15 cellular contexts compared by ENCODE assay signal in the genomic region with DNA sequence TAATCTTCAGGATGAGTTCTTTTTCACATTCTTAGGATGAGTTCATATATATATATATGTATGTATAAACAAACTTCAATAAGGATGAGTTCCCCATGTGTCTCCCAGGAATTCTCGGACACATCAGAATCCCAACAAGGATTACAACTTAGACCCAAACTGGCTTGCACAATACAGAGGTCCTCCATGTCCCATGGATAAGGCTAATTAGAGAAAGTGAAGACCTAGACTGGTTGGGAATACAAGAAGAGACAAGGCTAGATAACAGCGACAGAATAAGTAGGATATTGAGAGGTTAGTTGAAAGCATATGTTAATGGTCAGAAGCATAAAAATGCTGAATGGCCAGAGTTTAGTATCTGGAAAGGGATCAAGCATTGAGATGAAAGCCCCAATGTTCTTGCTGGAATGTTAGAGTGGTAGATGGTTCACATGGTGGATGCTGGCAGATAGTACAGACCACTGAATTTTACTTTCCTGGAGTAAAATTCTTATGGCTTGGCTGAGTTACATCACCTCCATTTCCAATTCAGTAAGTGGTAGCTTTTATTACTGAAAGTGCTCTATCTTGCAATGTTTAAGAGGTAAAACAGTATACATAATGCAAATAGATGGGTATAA.
DNase-seq lines count a peak whose midpoint lies in the region; ATAC-seq and TF ChIP-seq lines count a peak whose summit lies in the region.
"Had no signal": no experiment of that assay in that cellular context is flagged by ENCODE, and none has a peak within 500 bp of the region (broad histone marks: within the 10 kb centered on the region; RNA-seq: fewer than 3 reads in every experiment).

No MANE protein-coding gene starts in this region.

- no peaks in the 10 kb centered on the region for H3K4me1 Mint-ChIP-seq in activated CD8-positive, alpha-beta memory T cell treated with anti-CD3 and anti-CD28 coated beads, Interleukin-2, amount 10 ng/mL, durations not matched to agents 7 days and 5 days
- H3K4me1 Mint-ChIP-seq: B cell had no signal

- H3K4me1 ChIP-seq in DND-41 (ENCODE audit: insufficient read depth, low read length): no peaks in the 10 kb centered on the region
- no peaks in the 10 kb centered on the region for H3K4me1 ChIP-seq in PC-9 (replicated peaks; ENCODE audit: insufficient read depth)

- H3K79me2 ChIP-seq in DND-41 (ENCODE audit: insufficient read depth, low read length) (no peaks in the 10 kb centered on the region), PC-9 (ENCODE audit: low read depth) (no peaks in the 10 kb centered on the region)

- H3K9me2 ChIP-seq in PC-9 (ENCODE audit: insufficient read depth): no peaks in the 10 kb centered on the region

- H3K27me3 ChIP-seq in DND-41 (ENCODE audit: insufficient read depth, low read length, poor library complexity) (no peaks in the 10 kb centered on the region), PC-9 (ENCODE audit: insufficient read depth, low read depth) (no peaks in the 10 kb centered on the region)

- H3K27me3 Mint-ChIP-seq in activated CD8-positive, alpha-beta memory T cell treated with anti-CD3 and anti-CD28 coated beads, Interleukin-2, amount 10 ng/mL, durations not matched to agents 7 days and 5 days: no peaks in the 10 kb centered on the region
- H3K27me3 Mint-ChIP-seq: B cell; CD4-positive, alpha-beta T cell had no signal

- H3K4me3 ChIP-seq in DND-41 (ENCODE audit: low read depth in 1 of 2, low read length in 2 of 2) (no peak overlapping the region), PC-9 (no peak overlapping the region)
- H3K4me3 ChIP-seq: GM12878, GM23248 had no signal

- no peak overlapping the region for H2AFZ ChIP-seq in DND-41 (ENCODE audit: low read depth, low read length)
- peak overlapping the region; percentile 8; the same call in 1 of the 2 replicates for H2AFZ ChIP-seq in PC-9
- H2AFZ ChIP-seq: GM23248 had no signal

- no peaks in the 10 kb centered on the region; the same call in 1 of the 2 replicates for H3F3A ChIP-seq in PC-9 (ENCODE audit: insufficient read depth, low read depth)

- CTCF ChIA-PET in activated CD8-positive, alpha-beta memory T cell treated with anti-CD3 and anti-CD28 coated beads, Interleukin-2, amount 10 ng/mL, durations not matched to agents 7 days and 5 days (lab: Charles Lee): no interaction called here
- CTCF ChIA-PET in PC-9 (lab: Charles Lee): no interaction called here

- intact Hi-C loops in PC-9 (cut with micrococcal nuclease; ENCODE audit: unreplicated experiment): no loop called here

- H3K9ac ChIP-seq in DND-41 (ENCODE audit: low read depth, low read length): no peak overlapping the region
- H3K9ac ChIP-seq: GM23248 had no signal

- H3K27ac ChIP-seq in DND-41 (ENCODE audit: low read length) (no peak overlapping the region), PC-9 (no peak overlapping the region)
- H3K27ac ChIP-seq: GM23248 had no signal

- peak; percentile 23 for ATAC-seq in activated CD8-positive, alpha-beta memory T cell treated with anti-CD3 and anti-CD28 coated beads, Interleukin-2, amount 10 ng/mL, durations not matched to agents 7 days and 5 days
- peak; percentile 35; the same call in 2 of the 3 replicates for ATAC-seq in DND-41 (ENCODE audit: insufficient read depth, low read depth)
- ATAC-seq: GM12878, HCT116 had no signal

- H3K9me3 ChIP-seq in DND-41 (ENCODE audit: insufficient read depth, low read length, severe bottlenecking) (no peaks in the 10 kb centered on the region), PC-9 (ENCODE audit: insufficient read depth, low read depth) (peaks cover 20% of the 10 kb centered on the region; the same call in 1 of the 2 replicates)

- H3K4me2 ChIP-seq in DND-41 (ENCODE audit: insufficient read depth, low read length): no peak overlapping the region
- no peak overlapping the region for H3K4me2 ChIP-seq in PC-9

- POLR2A ChIA-PET in PC-9 (lab: Charles Lee; ENCODE audit: unreplicated experiment): no interaction called here

- no peak overlapping the region for H3K27ac Mint-ChIP-seq in activated CD8-positive, alpha-beta memory T cell treated with anti-CD3 and anti-CD28 coated beads, Interleukin-2, amount 10 ng/mL, durations not matched to agents 7 days and 5 days
- H3K27ac Mint-ChIP-seq: B cell; CD4-positive, alpha-beta T cell had no signal

- H4K20me1 ChIP-seq in DND-41 (ENCODE audit: insufficient read depth, low read length): no peaks in the 10 kb centered on the region
- no peaks in the 10 kb centered on the region for H4K20me1 ChIP-seq in PC-9 (ENCODE audit: insufficient read depth)

- H3K36me3 ChIP-seq in DND-41 (ENCODE audit: insufficient read depth, low read length) (no peaks in the 10 kb centered on the region), PC-9 (ENCODE audit: low read depth) (no peaks in the 10 kb centered on the region)

- DNase-seq in activated CD8-positive, alpha-beta memory T cell treated with anti-CD3 and anti-CD28 coated beads, Interleukin-2, amount 10 ng/mL, durations not matched to agents 7 days and 5 days: no peak
- DNase-seq in activated CD8-positive, alpha-beta memory T cell treated with anti-CD3 and anti-CD28 coated beads, Interleukin-2, amount 50 U/mL, for 4 hours: no peak
- DNase-seq in DND-41: no peak
- no peak for DNase-seq in PC-9
- DNase-seq in left kidney (ENCODE audit: low read depth, low spot score): peak; percentile 11
- DNase-seq in NCI-H345 (lab: John Stamatoyannopoulos, UW): no peak
- DNase-seq in stimulated activated CD4-positive, alpha-beta T cell treated with anti-CD3 and anti-CD28 coated beads, Interleukin-2, amount 100 ng/mL, for 24 hours: no peak
- DNase-seq: C1 segment of cervical spinal cord; Calu3; CD4-positive, alpha-beta T cell; DMS 273 treated with DMSO at 0.1 percent for 48 hours; GM23248 had no signal

- BruUV-seq in PC-9 (replicated peaks; lab: Mats Ljungman, UMichigan): no TSS peak

- no peak for TF ChIP-seq CTCF in DND-41 (IDR thresholded peaks at IDR 0.05; ENCODE audit: borderline replicate concordance, extremely low read depth, low read length, poor library complexity, severe bottlenecking)
- TF ChIP-seq CTCF in PC-9 (conservative IDR thresholded peaks at IDR 0.05): no peak

- H3K9me3 Mint-ChIP-seq in activated CD8-positive, alpha-beta memory T cell treated with anti-CD3 and anti-CD28 coated beads, Interleukin-2, amount 10 ng/mL, durations not matched to agents 7 days and 5 days (ENCODE audit: low read depth): peaks cover 6% of the 10 kb centered on the region

- no peaks in the 10 kb centered on the region for H3K36me3 Mint-ChIP-seq in activated CD8-positive, alpha-beta memory T cell treated with anti-CD3 and anti-CD28 coated beads, Interleukin-2, amount 10 ng/mL, durations not matched to agents 7 days and 5 days

- no peak overlapping the region for H3K4me3 Mint-ChIP-seq in activated CD8-positive, alpha-beta memory T cell treated with anti-CD3 and anti-CD28 coated beads, Interleukin-2, amount 10 ng/mL, durations not matched to agents 7 days and 5 days
- H3K4me3 Mint-ChIP-seq: B cell; CD4-positive, alpha-beta T cell had no signal
